In the genomic region with DNA sequence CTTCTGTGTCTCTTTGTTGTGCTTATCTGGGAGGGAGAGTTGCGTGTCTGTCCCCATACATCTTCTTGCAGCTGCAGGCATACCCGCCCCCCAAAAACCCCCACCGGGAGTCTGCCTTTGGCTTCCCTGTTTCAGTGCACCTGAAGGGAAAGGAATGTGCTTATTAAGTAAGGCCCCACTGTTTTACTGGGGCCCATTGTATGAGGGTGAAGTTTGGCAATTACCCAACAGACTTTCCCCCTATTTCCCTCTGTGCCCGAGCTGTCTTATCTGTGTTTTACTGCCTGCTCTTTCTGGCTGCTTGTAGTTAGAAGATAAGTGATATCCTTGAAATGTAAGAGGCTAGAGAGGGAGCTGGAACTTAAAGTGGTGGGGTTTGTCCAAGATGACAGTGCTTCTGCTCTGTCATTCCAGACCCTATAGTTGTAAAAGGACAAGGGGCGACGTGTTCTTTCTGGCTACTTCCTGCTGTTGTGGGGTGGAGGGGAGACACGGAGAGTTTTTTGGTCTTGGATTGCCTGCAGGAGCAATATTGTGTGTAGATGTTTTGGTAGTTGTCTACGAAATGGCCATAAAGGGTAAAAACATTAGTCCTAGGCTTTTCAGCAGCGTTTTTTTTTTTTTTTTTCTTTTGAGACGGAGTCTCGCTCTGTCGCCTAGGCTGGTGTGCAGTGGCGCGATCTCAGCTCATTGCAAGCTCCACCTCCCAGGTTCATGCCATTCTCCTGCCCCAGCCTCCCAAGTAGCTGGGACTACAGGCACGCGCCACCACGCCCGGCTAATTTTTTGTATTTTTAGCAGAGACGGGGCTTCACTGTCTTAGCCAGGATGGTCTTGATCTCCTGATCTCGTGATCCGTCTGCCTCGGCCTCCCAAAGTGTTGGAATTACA, we compare ENCODE assay signal across 12 cellular contexts. TPM values are rescaled to one million over a fixed set of nuclear protein-coding genes. Genes with fewer than 3 reads are reported as not detected.
"Had no signal": no experiment of that assay in that cellular context is flagged by ENCODE, and none has a peak within 500 bp of the region (broad histone marks: within the 10 kb centered on the region; RNA-seq: fewer than 3 reads in every experiment).

No MANE protein-coding gene starts in this region.

RNA-seq across cellular contexts. Expression of a gene that starts 19.0 kb away (rescaled TPM):
- total RNA-seq: activated naive CD4-positive, alpha-beta T cell treated with anti-CD3 and anti-CD28 coated beads for 36 hours; activated T-cell treated with anti-CD3 and anti-CD28 coated beads, Interleukin-2, amount 50 U/mL, for 4 hours; colonic mucosa; esophagus muscularis mucosa; gastroesophageal sphincter; heart left ventricle; lung; myocyte; ovary; pulmonary artery endothelial cell; suprapubic skin; upper lobe of left lung had no signal
